8 cellular contexts compared by ENCODE assay signal in genomic region chr6:152636675-152637421, GRCh38. TPM values are rescaled to one million over a fixed set of nuclear protein-coding genes. Genes with fewer than 3 reads are reported as not detected.
DNase-seq lines count a peak whose midpoint lies in the region; ATAC-seq and TF ChIP-seq lines count a peak whose summit lies in the region.

Gene SYNE1 (minus strand): TSS chr6:152637362. CDS start chr6:152628331, 9,031 bp downstream.

- H3K9me2 ChIP-seq in OCI-LY7 (ENCODE audit: insufficient read depth, low read length), result no peaks in the 10 kb centered on the region

- peak within 1 kb of the TSS; percentile 70 for H2AFZ ChIP-seq in OCI-LY7 (ENCODE audit: low read length)

- peak within 1 kb of the TSS; percentile 63 for H3K4me3 ChIP-seq in AG09309 (ENCODE audit: control insufficient read depth, low read depth, low read length)
- peak within 1 kb of the TSS; percentile 65 for H3K4me3 ChIP-seq in OCI-LY7 (ENCODE audit: low read depth, low read length, poor library complexity, severe bottlenecking)
- H3K4me3 ChIP-seq in spleen, result peak within 1 kb of the TSS; percentile 43 to 81 (median 62)

- POLR2A ChIA-PET in OCI-LY7 (lab: Charles Lee), result interaction anchor here (0.7 kb wide), 1 partner anchor 33 kb away, joined by 4 read pairs; no protein-coding TSS in a partner anchor

- H3K27ac ChIP-seq in OCI-LY7 (ENCODE audit: low read depth, low read length, poor library complexity, severe bottlenecking) (no peak within 1 kb of the TSS), spleen (peak within 1 kb of the TSS; percentile 63 to 93 (median 84))

- no TSS peak for BruUV-seq in OCI-LY7 (replicated peaks; lab: Mats Ljungman, UMichigan)

- peaks cover 17% of the 10 kb centered on the region for H3K4me1 ChIP-seq in OCI-LY7 (ENCODE audit: insufficient read depth, low read length, poor library complexity, severe bottlenecking)
- H3K4me1 ChIP-seq in spleen, result peaks cover 8 to 61% (median 34%) of the 10 kb centered on the region in 6 donors

- peak within 1 kb of the TSS; percentile 56 for H3K4me2 ChIP-seq in OCI-LY7 (ENCODE audit: low read length)

- H4K20me1 ChIP-seq in OCI-LY7 (ENCODE audit: insufficient read depth, low read length), result no peaks in the 10 kb centered on the region

- H3K9me3 ChIP-seq in OCI-LY7 (ENCODE audit: low read length) (no peaks in the 10 kb centered on the region), spleen (no peaks in the 10 kb centered on the region)

- H3K79me2 ChIP-seq in OCI-LY7 (ENCODE audit: insufficient read depth, low read depth, low read length), result no peaks in the 10 kb centered on the region

- ATAC-seq in GM19395 (IDR thresholded peaks at IDR 0.05; ENCODE audit: unreplicated experiment), result peak; percentile 40
- no peak for ATAC-seq in GM21786 (IDR thresholded peaks at IDR 0.05; ENCODE audit: unreplicated experiment)

- TF ChIP-seq CTCF in AG09309 (IDR thresholded peaks at IDR 0.05; ENCODE audit: control insufficient read depth, insufficient read depth, low read depth, low read length, missing control alignments) (no peak), OCI-LY7 (conservative IDR thresholded peaks at IDR 0.05; ENCODE audit: low read length) (no peak), spleen (IDR thresholded peaks at IDR 0.05 in 8 of 11, conservative IDR thresholded peaks at IDR 0.05 in 3 of 11) (no peak)

- H3K36me3 ChIP-seq in OCI-LY7 (ENCODE audit: insufficient read depth, low read length) (no peaks in the 10 kb centered on the region), spleen (no peaks in the 10 kb centered on the region)

- no peak for TF ChIP-seq POLR2A in spleen (IDR thresholded peaks at IDR 0.05)

- H3K27me3 ChIP-seq in spleen (replicated peaks in 1 of 7), result peaks cover 0 to 30% (median 7%) of the 10 kb centered on the region in 7 donors

- CTCF ChIA-PET in OCI-LY7 (lab: Charles Lee; ENCODE audit: unreplicated experiment), result no interaction called here

- WGBS in spleen, 5 donors, result 1 to 2% (median 1%) methylated on average over 40 to 78 of the region's 78 CpGs

- DNase-seq in AG09309 (ENCODE audit: low read depth) (no peak), OCI-LY7 (ENCODE audit: low spot score) (peak; percentile 19), cerebellum (ENCODE audit: low spot score) (peak; percentile 71), kidney tubule cell (ENCODE audit: low spot score) (peak; percentile 16), spleen (peak; percentile 92), UCSD-AML1 (lab: John Stamatoyannopoulos, UW; ENCODE audit: unreplicated experiment) (no peak)

- intact Hi-C loops in OCI-LY7 (cut with micrococcal nuclease; ENCODE audit: unreplicated experiment), result no loop called here
- intact Hi-C loops in spleen (cut with DNase I; ENCODE audit: low total_unique reads), result no loop called here

RNA-seq across cellular contexts. Expression of gene SYNE1, which starts in this region (rescaled TPM):
- 53.1 and 74.6 TPM in 2 replicates for total RNA-seq in OCI-LY7 (2014; rRNA removed; shearing (Covaris generic))
- 140 and 174 TPM in 2 replicates for total RNA-seq in OCI-LY7 (2022)
- 165 TPM for total RNA-seq in cerebellum
- 100 to 1,000 TPM; 171 to 336 (median 316) TPM for total RNA-seq in spleen
- 10 to 100 TPM; 27.8 to 48.4 (median 35.7) TPM for polyA plus RNA-seq in spleen

Comparison
In these comparisons a context has a peak if more than half of its experiments do, and no peak if none do; other contexts are left out.
1. DNase-seq: peak in OCI-LY7 (single experiment), cerebellum (single experiment), kidney tubule cell (single experiment) and spleen (single experiment); none in AG09309 (single experiment) and UCSD-AML1 (single experiment).
2. Peak in every context shown above with its lines, with median percentiles within 50 percentile points of each other: H3K4me3 ChIP-seq.